13 cellular contexts compared by ENCODE assay signal in genomic region chr19:40755248-40755624, GRCh38. TPM values are rescaled to one million over a fixed set of nuclear protein-coding genes. Genes with fewer than 3 reads are reported as not detected.
DNase-seq lines count a peak whose midpoint lies in the region; ATAC-seq and TF ChIP-seq lines count a peak whose summit lies in the region.
"Had no signal": no experiment of that assay in that cellular context is flagged by ENCODE, and none has a peak within 500 bp of the region (broad histone marks: within the 10 kb centered on the region; RNA-seq: fewer than 3 reads in every experiment).

No MANE protein-coding gene starts in this region.

- peak overlapping the region; percentile 97 for H3K27ac Mint-ChIP-seq in activated CD4-positive, alpha-beta T cell treated with anti-CD3 and anti-CD28 coated beads for 36 hours

- no TSS peak for BruUV-seq in OCI-LY7 (replicated peaks; lab: Mats Ljungman, UMichigan)

- no peaks in the 10 kb centered on the region for H3F3A ChIP-seq in smooth muscle cell (ENCODE audit: low read depth)

- peaks cover 85% of the 10 kb centered on the region for H3K79me2 ChIP-seq in OCI-LY7 (ENCODE audit: insufficient read depth, low read depth, low read length)
- H3K79me2 ChIP-seq in smooth muscle cell (ENCODE audit: low read depth): peaks cover 64% of the 10 kb centered on the region

- H3K9me2 ChIP-seq in OCI-LY7 (ENCODE audit: insufficient read depth, low read length): no peaks in the 10 kb centered on the region

- peak overlapping the region; percentile 80 for H3K4me3 ChIP-seq in OCI-LY7 (ENCODE audit: low read depth, low read length, poor library complexity, severe bottlenecking)
- no peak overlapping the region for H3K4me3 ChIP-seq in colonic mucosa
- H3K4me3 ChIP-seq in smooth muscle cell: no peak overlapping the region
- H3K4me3 ChIP-seq: mucosa of descending colon, tibial nerve had no signal

- no peaks in the 10 kb centered on the region for H3K9me3 Mint-ChIP-seq in activated CD4-positive, alpha-beta T cell treated with anti-CD3 and anti-CD28 coated beads for 36 hours (ENCODE audit: low read depth)

- H3K27me3 ChIP-seq in colonic mucosa (no peaks in the 10 kb centered on the region), smooth muscle cell (ENCODE audit: low read depth) (no peaks in the 10 kb centered on the region)
- H3K27me3 ChIP-seq: tibial nerve had no signal

- H3K36me3 ChIP-seq in OCI-LY7 (ENCODE audit: insufficient read depth, low read length): peaks cover 84% of the 10 kb centered on the region
- H3K36me3 ChIP-seq in colonic mucosa: peaks cover 7% of the 10 kb centered on the region
- peaks cover 10% of the 10 kb centered on the region for H3K36me3 ChIP-seq in smooth muscle cell (ENCODE audit: low read depth)

- H3K4me2 ChIP-seq in OCI-LY7 (ENCODE audit: low read length): peak overlapping the region; percentile 98
- no peak overlapping the region for H3K4me2 ChIP-seq in smooth muscle cell

- H3K4me3 Mint-ChIP-seq in activated CD4-positive, alpha-beta T cell treated with anti-CD3 and anti-CD28 coated beads for 36 hours: peak overlapping the region; percentile 78

- peaks cover 51% of the 10 kb centered on the region for H3K4me1 Mint-ChIP-seq in activated CD4-positive, alpha-beta T cell treated with anti-CD3 and anti-CD28 coated beads for 36 hours

- no peak for ATAC-seq in activated CD4-positive, alpha-beta T cell treated with anti-CD3 and anti-CD28 coated beads for 36 hours
- ATAC-seq in HG03432 (IDR thresholded peaks at IDR 0.05; ENCODE audit: unreplicated experiment): no peak
- ATAC-seq: esophagus mucosa had no signal

- no peaks in the 10 kb centered on the region for H3K27me3 Mint-ChIP-seq in activated CD4-positive, alpha-beta T cell treated with anti-CD3 and anti-CD28 coated beads for 36 hours

- intact Hi-C loops in activated CD4-positive, alpha-beta T cell treated with anti-CD3 and anti-CD28 coated beads for 36 hours (cut with DNase I, micrococcal nuclease): loop anchor here in 1 of 2 experiments (1.0 kb wide), 2 partner anchors 22 to 92 kb away; no protein-coding TSS in a partner anchor
- intact Hi-C loops in OCI-LY7 (cut with micrococcal nuclease; ENCODE audit: unreplicated experiment): no loop called here
- intact Hi-C loops in colonic mucosa (cut with DNase I): no loop called here

- H3K27ac ChIP-seq in OCI-LY7 (ENCODE audit: low read depth, low read length, poor library complexity, severe bottlenecking): peak overlapping the region; percentile 1
- H3K27ac ChIP-seq in colonic mucosa: peak overlapping the region; percentile 86
- peak overlapping the region; percentile 73 for H3K27ac ChIP-seq in smooth muscle cell (ENCODE audit: low read depth)

- WGBS in smooth muscle cell (ENCODE audit: low lambda C conversion rate): 86% methylated on average over 3 of the region's 3 CpGs

- POLR2A ChIA-PET in activated CD4-positive, alpha-beta T cell treated with anti-CD3 and anti-CD28 coated beads for 36 hours (lab: Charles Lee): interaction anchor here (0.7 to 1.8 kb wide), 4 partner anchors 8 to 334 kb away, joined by 3 to 13 read pairs (median 4); partner anchors contain the start of gene RAB4B
- POLR2A ChIA-PET in OCI-LY7 (lab: Charles Lee): interaction anchor here (0.5 to 4.3 kb wide), 2 partner anchors 23 to 135 kb away, joined by 3 to 31 read pairs; partner anchors contain the start of gene RAB4B

- DNase-seq in activated CD4-positive, alpha-beta T cell treated with anti-CD3 and anti-CD28 coated beads for 36 hours: no peak
- no peak for DNase-seq in activated CD4-positive, alpha-beta T cell treated with anti-CD3 and anti-CD28 coated beads for 48 hours
- no peak for DNase-seq in OCI-LY7 (ENCODE audit: low spot score)
- DNase-seq in colonic mucosa: no peak
- no peak for DNase-seq in smooth muscle cell (lab: John Stamatoyannopoulos, UW; ENCODE audit: unreplicated experiment)
- DNase-seq in cerebellar cortex (ENCODE audit: low spot score): no peak
- DNase-seq in activated gamma-delta T cell treated with Interleukin-2 at 50 U/mL for 16 hours: no peak
- DNase-seq: NCI-H1417 had no signal

- TF ChIP-seq CTCF in OCI-LY7 (conservative IDR thresholded peaks at IDR 0.05; ENCODE audit: low read length): no peak
- no peak for TF ChIP-seq CTCF in colonic mucosa (IDR thresholded peaks at IDR 0.05)
- no peak for TF ChIP-seq CTCF in smooth muscle cell (IDR thresholded peaks at IDR 0.05; ENCODE audit: borderline replicate concordance, insufficient read depth, poor library complexity, severe bottlenecking)

- H3K9ac ChIP-seq in colonic mucosa (ENCODE audit: low read depth in 2 of 2, low read length in 2 of 2): no peak overlapping the region
- no peak overlapping the region for H3K9ac ChIP-seq in smooth muscle cell (ENCODE audit: low read depth)

- H3K36me3 Mint-ChIP-seq in activated CD4-positive, alpha-beta T cell treated with anti-CD3 and anti-CD28 coated beads for 36 hours (ENCODE audit: low read depth): peaks cover 71% of the 10 kb centered on the region

- peaks cover 25% of the 10 kb centered on the region for H4K20me1 ChIP-seq in OCI-LY7 (ENCODE audit: insufficient read depth, low read length)
- H4K20me1 ChIP-seq in smooth muscle cell (ENCODE audit: low read depth): peaks cover 49% of the 10 kb centered on the region

- H3K4me1 ChIP-seq in OCI-LY7 (ENCODE audit: insufficient read depth, low read length, poor library complexity, severe bottlenecking) (peaks cover 35% of the 10 kb centered on the region), colonic mucosa (peaks cover 10% of the 10 kb centered on the region), smooth muscle cell (ENCODE audit: low read depth) (peaks cover 6% of the 10 kb centered on the region)

- H2AFZ ChIP-seq in OCI-LY7 (ENCODE audit: low read length) (no peak overlapping the region), smooth muscle cell (ENCODE audit: low read depth) (no peak overlapping the region)

- CTCF ChIA-PET in activated CD4-positive, alpha-beta T cell treated with anti-CD3 and anti-CD28 coated beads for 36 hours (lab: Charles Lee): interaction anchor here (0.6 to 4.5 kb wide), 6 partner anchors 11 to 138 kb away, joined by 3 to 24 read pairs (median 4); partner anchors contain the start of gene RAB4B
- CTCF ChIA-PET in OCI-LY7 (lab: Charles Lee; ENCODE audit: unreplicated experiment): no interaction called here

- no peaks in the 10 kb centered on the region for H3K9me3 ChIP-seq in OCI-LY7 (ENCODE audit: low read length)
- H3K9me3 ChIP-seq in colonic mucosa: no peaks in the 10 kb centered on the region
- no peaks in the 10 kb centered on the region for H3K9me3 ChIP-seq in smooth muscle cell (replicated peaks; ENCODE audit: low read depth)
- H3K9me3 ChIP-seq: mucosa of descending colon, tibial nerve had no signal

RNA-seq across cellular contexts. Expression of gene SNRPA, which starts 4.2 kb away (rescaled TPM):
- 100 to 1,000 TPM; 245 to 465 TPM for total RNA-seq in activated CD4-positive, alpha-beta T cell treated with anti-CD3 and anti-CD28 coated beads for 36 hours
- 315 and 328 TPM in 2 replicates for total RNA-seq in OCI-LY7 (2014; rRNA removed; shearing (Covaris generic))
- total RNA-seq in OCI-LY7 (2022) (214 and 244 TPM in 2 replicates), colonic mucosa (100 to 1,000 TPM in 1 of 2 donors, 10 to 100 TPM in 1; 56.0 to 126 TPM), smooth muscle cell (30.3 and 39.3 TPM in 2 replicates)
- polyA plus RNA-seq in smooth muscle cell: 87.7 TPM in 2 replicates

RNA-seq across cellular contexts. Expression of gene ACTMAP, which starts 5.0 kb away (rescaled TPM):
- total RNA-seq in activated CD4-positive, alpha-beta T cell treated with anti-CD3 and anti-CD28 coated beads for 36 hours: 10 to 100 TPM; 15.0 to 18.0 TPM
- total RNA-seq in OCI-LY7 (2014; rRNA removed; shearing (Covaris generic)): 3.3 and 5.0 TPM in 2 replicates
- total RNA-seq in OCI-LY7 (2022) (52.1 and 54.8 TPM in 2 replicates), colonic mucosa (10 to 100 TPM; 11.1 to 18.7 TPM), smooth muscle cell (2.0 and 2.9 TPM in 2 replicates)
- 8.6 and 8.7 TPM in 2 replicates for polyA plus RNA-seq in smooth muscle cell

RNA-seq across cellular contexts. Expression of gene MIA, which starts 20.1 kb away (rescaled TPM):
- total RNA-seq in activated CD4-positive, alpha-beta T cell treated with anti-CD3 and anti-CD28 coated beads for 36 hours: under 1 TPM in 1 of 2 experiments, not detected in 1; 0.57 TPM
- total RNA-seq in OCI-LY7 (2014; rRNA removed; shearing (Covaris generic)): not detected in 2 replicates
- total RNA-seq in OCI-LY7 (2022) (not detected in 2 replicates), colonic mucosa (1 to 10 TPM; 1.0 to 3.6 TPM), smooth muscle cell (3.8 TPM in 1 of 2 replicates, not detected in the other)
- 2.4 and 4.0 TPM in 2 replicates for polyA plus RNA-seq in smooth muscle cell
- total RNA-seq: NCI-H460 had no signal

RNA-seq across cellular contexts. Expression of gene RAB4B, which starts 22.8 kb away (rescaled TPM):
- total RNA-seq in activated CD4-positive, alpha-beta T cell treated with anti-CD3 and anti-CD28 coated beads for 36 hours: 10 to 100 TPM; 26.4 to 33.7 TPM
- 32.2 and 37.1 TPM in 2 replicates for total RNA-seq in OCI-LY7 (2014; rRNA removed; shearing (Covaris generic))
- total RNA-seq in OCI-LY7 (2022): 51.3 and 56.3 TPM in 2 replicates
- 10 to 100 TPM; 42.3 to 53.4 TPM for total RNA-seq in colonic mucosa
- total RNA-seq in smooth muscle cell: 10.6 and 12.1 TPM in 2 replicates
- polyA plus RNA-seq in smooth muscle cell: 39.5 and 43.5 TPM in 2 replicates

RNA-seq across cellular contexts. Expression of gene ITPKC, which starts 38.3 kb away (rescaled TPM):
- 1 to 10 TPM; 4.6 to 5.6 TPM for total RNA-seq in activated CD4-positive, alpha-beta T cell treated with anti-CD3 and anti-CD28 coated beads for 36 hours
- 4.0 and 6.5 TPM in 2 replicates for total RNA-seq in OCI-LY7 (2014; rRNA removed; shearing (Covaris generic))
- 5.2 and 5.5 TPM in 2 replicates for total RNA-seq in OCI-LY7 (2022)
- 10 to 100 TPM; 15.8 to 22.0 TPM for total RNA-seq in colonic mucosa
- total RNA-seq in smooth muscle cell: 22.0 and 24.1 TPM in 2 replicates
- polyA plus RNA-seq in smooth muscle cell: 25.0 and 31.9 TPM in 2 replicates

Comparison
In these comparisons a context has a peak if more than half of its experiments do, and no peak if none do; other contexts are left out.
1. H3K27ac ChIP-seq: peak in every context shown above with its lines; median percentile 86 in colonic mucosa; 73 in smooth muscle cell; 1 in OCI-LY7.